12 cellular contexts compared by ENCODE assay signal in the genomic region with DNA sequence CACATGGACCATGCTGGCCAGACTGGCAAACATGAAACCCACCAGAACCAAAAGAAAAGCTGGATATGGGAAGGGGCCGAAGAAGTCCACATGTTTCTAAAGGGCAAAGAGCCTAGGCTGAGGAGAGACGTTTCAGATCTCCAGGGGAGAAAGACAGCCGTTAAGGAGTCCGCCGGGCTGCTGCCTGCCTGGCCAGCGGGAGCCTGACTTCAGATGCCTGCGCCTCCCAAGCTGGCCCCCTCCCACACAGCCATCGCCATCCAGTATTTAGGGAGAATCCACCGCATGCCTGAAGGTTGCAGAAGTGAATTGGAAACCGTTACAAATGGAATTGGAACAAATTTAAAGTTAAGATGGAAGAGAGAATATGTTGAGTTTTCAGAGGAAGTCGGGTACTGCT. TPM values are rescaled to one million over a fixed set of nuclear protein-coding genes. Genes with fewer than 3 reads are reported as not detected.
DNase-seq lines count a peak whose midpoint lies in the region; ATAC-seq, FAIRE-seq and TF ChIP-seq lines count a peak whose summit lies in the region.
"Had no signal": no experiment of that assay in that cellular context is flagged by ENCODE, and none has a peak within 500 bp of the region (broad histone marks: within the 10 kb centered on the region; RNA-seq: fewer than 3 reads in every experiment).

No MANE protein-coding gene starts in this region.

- no peak for TF ChIP-seq POLR2A in IMR-90 (IDR thresholded peaks at IDR 0.05; ENCODE audit: low read depth, low read length)

- peak overlapping the region; percentile 62 for H3K18ac ChIP-seq in IMR-90 (ENCODE audit: low read depth, low read length)

- H3K56ac ChIP-seq in IMR-90 (ENCODE audit: extremely low read depth, insufficient read depth, low read length), result peak overlapping the region; percentile 59; the same call in 1 of the 2 replicates

- peak overlapping the region in 6 of 10 experiments; percentile 78 to 87 (median 83); a peak in 11 of 20 replicates for H3K4me3 ChIP-seq in BLaER1 treated with 17β-estradiol and CSF1 and Interleukin-3, amounts not matched to agents 10 nM and 100 nM
- H3K4me3 ChIP-seq in IMR-90 (ENCODE audit: insufficient read depth, low read depth, low read length), result peak overlapping the region; percentile 36
- peak overlapping the region; percentile 25 for H3K4me3 ChIP-seq in choroid plexus epithelial cell (ENCODE audit: low read depth, low read length)
- no peak overlapping the region for H3K4me3 ChIP-seq in pancreas

- TF ChIP-seq RAD21 in IMR-90 (IDR thresholded peaks at IDR 0.05; ENCODE audit: low read length), result no peak

- peak; percentile 9 for DNase-seq in IMR-90
- no peak for DNase-seq in choroid plexus epithelial cell (ENCODE audit: low read depth)
- no peak for DNase-seq in pancreas
- no peak for DNase-seq in SK-N-DZ (ENCODE audit: low spot score)
- DNase-seq: activated CD4-positive, alpha-beta T cell treated with anti-CD3 and anti-CD28 coated beads, Interleukin-2, amount 50 U/mL, for 1 hour; activated naive CD4-positive, alpha-beta T cell treated with anti-CD3 and anti-CD28 coated beads, Interleukin-2, amount 50 U/mL, for 16 hours; left ventricle myocardium superior had no signal

- CTCF ChIA-PET in IMR-90 (lab: Yijun Ruan, JAX), result no interaction called here

- FAIRE-seq in pancreas (lab: Jason Lieb, UNC), result no peak

- peak overlapping the region; percentile 77 for H3K4ac ChIP-seq in IMR-90 (ENCODE audit: low read depth, low read length)

- H3K9me3 Mint-ChIP-seq in nephron, result no peaks in the 10 kb centered on the region
- H3K9me3 Mint-ChIP-seq: stimulated activated memory B cell treated with anti-CD40 and anti-IgM and Interleukin-4, amounts not matched to agents 10 μg/mL and 1 μg/mL and 100 μg/mL, for 72 hours had no signal

- H4K8ac ChIP-seq in IMR-90 (ENCODE audit: low read depth in 2 of 2, low read length in 2 of 2), result peak overlapping the region in 1 of 2 experiments; percentile 59; a peak in 2 of 4 replicates

- peak overlapping the region; percentile 29 for H2AK9ac ChIP-seq in IMR-90 (replicated peaks; ENCODE audit: low read depth, low read length, poor library complexity)

- H2BK15ac ChIP-seq in IMR-90 (ENCODE audit: low read depth, low read length), result peak overlapping the region; percentile 59; the same call in 1 of the 3 replicates

- peaks cover 0 to 26% (median 13%) of the 10 kb centered on the region in 11 experiments; a peak in 16 of 22 replicates for H3K9me3 ChIP-seq in BLaER1 treated with 17β-estradiol and CSF1 and Interleukin-3, amounts not matched to agents 10 nM and 100 nM (replicated peaks in 1 of 11)
- H3K9me3 ChIP-seq in IMR-90 (ENCODE audit: control insufficient read depth, insufficient read depth, low read length), result no peaks in the 10 kb centered on the region
- no peaks in the 10 kb centered on the region for H3K9me3 ChIP-seq in pancreas

- intact Hi-C loops in IMR-90 (cut with micrococcal nuclease), result loop anchor here (5.0 kb wide), 2 partner anchors 215 to 650 kb away; no protein-coding TSS in a partner anchor
- intact Hi-C loops in pancreas (cut with DNase I), result no loop called here

- peaks cover 10 to 53% (median 38%) of the 10 kb centered on the region in 11 experiments; a peak in 20 of 22 replicates for H3K36me3 ChIP-seq in BLaER1 treated with 17β-estradiol and CSF1 and Interleukin-3, amounts not matched to agents 10 nM and 100 nM
- H3K36me3 ChIP-seq in IMR-90 (ENCODE audit: control insufficient read depth, insufficient read depth, low read length) (peaks cover 1% of the 10 kb centered on the region), pancreas (no peaks in the 10 kb centered on the region)

- H2BK20ac ChIP-seq in IMR-90 (ENCODE audit: low read depth, low read length), result no peak overlapping the region

- in situ Hi-C loops in IMR-90 (cut with MboI; ENCODE audit: low sequenced_read_pairs), result loop anchor here (25.0 kb wide), 1 partner anchor 505 kb away; no protein-coding TSS in a partner anchor

- peak overlapping the region; percentile 72 for H2AFZ ChIP-seq in IMR-90 (replicated peaks; ENCODE audit: low read length, poor library complexity)

- BruUV-seq in IMR-90 (replicated peaks; lab: Mats Ljungman, UMichigan), result no TSS peak

- H3K4me1 ChIP-seq in BLaER1 treated with 17β-estradiol and CSF1 and Interleukin-3, amounts not matched to agents 10 nM and 100 nM, result peaks cover 26 to 39% (median 32%) of the 10 kb centered on the region in 10 experiments
- H3K4me1 ChIP-seq in IMR-90 (ENCODE audit: control insufficient read depth, insufficient read depth, low read length) (peaks cover 7% of the 10 kb centered on the region), pancreas (peaks cover 0 to 9% (median under 1%) of the 10 kb centered on the region in 3 donors)

- no peaks in the 10 kb centered on the region; the same call in 1 of the 2 replicates for H3K9me1 ChIP-seq in IMR-90 (ENCODE audit: insufficient read depth, low read length)

- POLR2A ChIA-PET in IMR-90 (lab: Charles Lee; ENCODE audit: unreplicated experiment), result no interaction called here

- peak overlapping the region; percentile 81 for H2BK120ac ChIP-seq in IMR-90 (ENCODE audit: low read depth, low read length)

- H3K23ac ChIP-seq in IMR-90 (ENCODE audit: low read depth, low read length), result peak overlapping the region; percentile 79

- peak overlapping the region; percentile 49 for H2BK5ac ChIP-seq in IMR-90 (ENCODE audit: low read depth, low read length, poor library complexity, severe bottlenecking)

- no peak for ATAC-seq in IMR-90 (ENCODE audit: low read depth)
- ATAC-seq in GM19351 (IDR thresholded peaks at IDR 0.05; ENCODE audit: unreplicated experiment), result no peak
- no peak for ATAC-seq in pancreas
- ATAC-seq in GM21737 (IDR thresholded peaks at IDR 0.05; ENCODE audit: unreplicated experiment), result no peak
- ATAC-seq: left ventricle myocardium superior; stimulated activated memory B cell treated with anti-CD40 and anti-IgM and Interleukin-4, amounts not matched to agents 10 μg/mL and 1 μg/mL and 100 μg/mL, for 72 hours had no signal

- H4K91ac ChIP-seq in IMR-90 (ENCODE audit: insufficient read depth, low read depth, low read length), result peak overlapping the region; percentile 74

- peak overlapping the region in 10 of 11 experiments; percentile 30 to 98 (median 94); a peak in 14 of 22 replicates for H3K9ac ChIP-seq in BLaER1 treated with 17β-estradiol and CSF1 and Interleukin-3, amounts not matched to agents 10 nM and 100 nM
- H3K9ac ChIP-seq in IMR-90 (ENCODE audit: low read depth, low read length), result peak overlapping the region; percentile 59

- H4K5ac ChIP-seq in IMR-90 (ENCODE audit: low read depth, low read length), result no peak overlapping the region

- H3K27me3 ChIP-seq in BLaER1 treated with 17β-estradiol and CSF1 and Interleukin-3, amounts not matched to agents 10 nM and 100 nM, result no peaks in the 10 kb centered on the region
- H3K27me3 ChIP-seq in IMR-90 (ENCODE audit: control insufficient read depth, insufficient read depth, low read length), result no peaks in the 10 kb centered on the region
- peaks cover 0 to 4% (median 0%) of the 10 kb centered on the region in 4 donors for H3K27me3 ChIP-seq in pancreas

- peak overlapping the region; percentile 79 for H2AK5ac ChIP-seq in IMR-90 (ENCODE audit: low read depth, low read length)

- peaks cover 30% of the 10 kb centered on the region for H3K4me1 Mint-ChIP-seq in nephron

- peaks cover 26% of the 10 kb centered on the region for H3K36me3 Mint-ChIP-seq in nephron (ENCODE audit: low read depth)

- H4K20me1 ChIP-seq in BLaER1 treated with 17β-estradiol and CSF1 and Interleukin-3, amounts not matched to agents 10 nM and 100 nM, result peaks cover 54 to 67% (median 65%) of the 10 kb centered on the region in 11 experiments; a peak in 21 of 22 replicates
- peaks cover 22% of the 10 kb centered on the region for H4K20me1 ChIP-seq in IMR-90 (ENCODE audit: insufficient read depth, low read length)

- H3K79me1 ChIP-seq in IMR-90 (ENCODE audit: low read depth in 1 of 2, low read length in 2 of 2), result peaks cover 11 to 26% of the 10 kb centered on the region in 2 experiments; a peak in 3 of 4 replicates

- no CpG with 5 or more reads among the region's 11 CpGs for WGBS in IMR-90 (ENCODE audit: extremely low coverage in 2 of 2, insufficient read length in 1 of 2), 2 experiments
- WGBS in pancreas, 2 donors, result 42 to 46% methylated on average over 11 of the region's 11 CpGs

- peak overlapping the region; percentile 86 to 94 (median 93) for H3K4me3 Mint-ChIP-seq in nephron
- H3K4me3 Mint-ChIP-seq: stimulated activated memory B cell treated with anti-CD40 and anti-IgM and Interleukin-4, amounts not matched to agents 10 μg/mL and 1 μg/mL and 100 μg/mL, for 72 hours had no signal

- peak overlapping the region; percentile 72 to 91 (median 82) for H3K4me2 ChIP-seq in BLaER1 treated with 17β-estradiol and CSF1 and Interleukin-3, amounts not matched to agents 10 nM and 100 nM
- H3K4me2 ChIP-seq in IMR-90 (ENCODE audit: low read depth, low read length), result peak overlapping the region; percentile 90

- no peak for TF ChIP-seq CTCF in IMR-90 (conservative IDR thresholded peaks at IDR 0.05; ENCODE audit: low read depth, low read length)
- no peak for TF ChIP-seq CTCF in choroid plexus epithelial cell (conservative IDR thresholded peaks at IDR 0.05; ENCODE audit: low read depth, low read length)
- no peak for TF ChIP-seq CTCF in nephron (IDR thresholded peaks at IDR 0.05; ENCODE audit: unreplicated experiment in 3 of 3)
- no peak for TF ChIP-seq CTCF in pancreas (IDR thresholded peaks at IDR 0.05)

- H3K27ac Mint-ChIP-seq in nephron, result peak overlapping the region; percentile 36 to 76 (median 57)
- H3K27ac Mint-ChIP-seq: stimulated activated memory B cell treated with anti-CD40 and anti-IgM and Interleukin-4, amounts not matched to agents 10 μg/mL and 1 μg/mL and 100 μg/mL, for 72 hours had no signal

- peak overlapping the region in 2 of 11 experiments; percentile 3 to 95; a peak in 1 of 22 replicates for H3K27ac ChIP-seq in BLaER1 treated with 17β-estradiol and CSF1 and Interleukin-3, amounts not matched to agents 10 nM and 100 nM
- peak overlapping the region; percentile 62 for H3K27ac ChIP-seq in IMR-90 (ENCODE audit: insufficient read depth, low read length)
- no peak overlapping the region for H3K27ac ChIP-seq in pancreas

- dilution Hi-C loops in IMR-90 (cut with HindIII; ENCODE audit: low sequenced_read_pairs, unreplicated experiment), result no loop called here

- H3K27me3 Mint-ChIP-seq in nephron (ENCODE audit: low read depth), result no peaks in the 10 kb centered on the region
- H3K27me3 Mint-ChIP-seq: stimulated activated memory B cell treated with anti-CD40 and anti-IgM and Interleukin-4, amounts not matched to agents 10 μg/mL and 1 μg/mL and 100 μg/mL, for 72 hours had no signal

- peak overlapping the region; percentile 45 for H3K14ac ChIP-seq in IMR-90 (replicated peaks; ENCODE audit: low read depth, low read length)

TF ChIP-seq in IMR-90, 13 proteins besides CTCF, POLR2A, EP300 and RAD21 (continues in another document):
- no peak for TF ChIP-seq CEBPB (IDR thresholded peaks at IDR 0.05; ENCODE audit: low read depth, low read length)

RNA-seq across cellular contexts. Expression of a gene that starts 2.9 kb away (rescaled TPM):
- total RNA-seq in IMR-90 (2012; rRNA removed) (20.8 and 21.1 TPM in 2 replicates), pancreas (10 to 100 TPM in 3 of 6 donors, 1 to 10 TPM in 3; 6.7 to 16.6 (median 10.3) TPM)
- polyA plus RNA-seq in IMR-90 (2012; rRNA removed) (11.5 and 16.2 TPM in 2 replicates), pancreas (1 to 10 TPM; 2.4 to 7.7 TPM)
- 11.7 and 12.3 TPM in 2 replicates for polyA plus RNA-seq in IMR-90 (2012; cell fraction: cytosol; rRNA removed)
- polyA plus RNA-seq in IMR-90 (2012; cell fraction: nucleus; rRNA removed; ENCODE audit: low replicate concordance), result 18.6 and 30.7 TPM in 2 replicates
- polyA plus RNA-seq in SK-N-DZ (2014; cell fraction: cytosol; rRNA removed), result 17.3 and 27.6 TPM in 2 replicates
- 11.2 and 21.6 TPM in 2 replicates for polyA plus RNA-seq in SK-N-DZ (2014; cell fraction: nucleus; rRNA removed)

Comparison
In these comparisons a context has a peak if more than half of its experiments do, and no peak if none do; other contexts are left out.
1. H3K4me3 ChIP-seq: peak in BLaER1 treated with 17β-estradiol and CSF1 and Interleukin-3, amounts not matched to agents 10 nM and 100 nM (6 of 10), IMR-90 (single experiment) and choroid plexus epithelial cell (single experiment); none in pancreas (0 of 4).